8 cellular contexts compared by ENCODE assay signal in genomic region chr15:42495361-42496212, GRCh38. TPM values are rescaled to one million over a fixed set of nuclear protein-coding genes. Genes with fewer than 3 reads are reported as not detected.
A peak's percentile ranks its signal among the peaks of the same experiment; 100 is the strongest.
DNase-seq lines count a peak whose midpoint lies in the region; ATAC-seq and TF ChIP-seq lines count a peak whose summit lies in the region.

SNAP23 (plus strand) TSS chr15:42495634; CDS start chr15:42511847, 16,213 bp downstream.

- H3K36me3 ChIP-seq in rectal smooth muscle tissue (ENCODE audit: control insufficient read depth, insufficient read depth, low read length), result no peaks in the 10 kb centered on the region
- H3K36me3 ChIP-seq in vagina, result no peaks in the 10 kb centered on the region

- H3K27ac ChIP-seq in rectal smooth muscle tissue (ENCODE audit: low read depth, low read length) (peak within 1 kb of the TSS; percentile 89), vagina (peak within 1 kb of the TSS; percentile 90)

- in situ Hi-C loops in astrocyte of the cerebellum (cut with HindIII; ENCODE audit: low sequenced_read_pairs), result no loop called here

- peak; percentile 80 for ATAC-seq in GM18502 (IDR thresholded peaks at IDR 0.05; ENCODE audit: poor library complexity, unreplicated experiment)
- peak; percentile 71 for ATAC-seq in HG02973 (IDR thresholded peaks at IDR 0.05; ENCODE audit: unreplicated experiment)

- peak within 1 kb of the TSS; percentile 85 for H3K9ac ChIP-seq in rectal smooth muscle tissue (ENCODE audit: low read length)

- H3K27me3 ChIP-seq in rectal smooth muscle tissue (ENCODE audit: control insufficient read depth, insufficient read depth, low read length) (no peaks in the 10 kb centered on the region), vagina (no peaks in the 10 kb centered on the region)

- peak; percentile 75 to 86 for DNase-seq in NCI-H2081 (lab: John Stamatoyannopoulos, UW)
- DNase-seq in T-helper 9 cell, result peak; percentile 69
- DNase-seq in astrocyte of the cerebellum (ENCODE audit: low read depth), result peak; percentile 86
- DNase-seq in hepatic stellate cell (ENCODE audit: low spot score), result peak; percentile 98
- DNase-seq in vagina (ENCODE audit: extremely low spot score in 2 of 2), result peak; percentile 93 to 96

- TF ChIP-seq CTCF in astrocyte of the cerebellum (IDR thresholded peaks at IDR 0.05; ENCODE audit: low read depth, low read length, missing control alignments), result no peak
- no peak for TF ChIP-seq CTCF in vagina (IDR thresholded peaks at IDR 0.05)

- no peaks in the 10 kb centered on the region for H3K9me3 ChIP-seq in vagina

- H3K4me1 ChIP-seq in rectal smooth muscle tissue (ENCODE audit: control insufficient read depth, insufficient read depth, low read length) (peaks cover 9% of the 10 kb centered on the region), vagina (peaks cover 36% of the 10 kb centered on the region)

- H3K4me3 ChIP-seq in astrocyte of the cerebellum (ENCODE audit: low read depth, low read length), result peak within 1 kb of the TSS; percentile 58
- H3K4me3 ChIP-seq in rectal smooth muscle tissue (ENCODE audit: low read length), result peak within 1 kb of the TSS; percentile 91
- peak within 1 kb of the TSS; percentile 76 to 92 for H3K4me3 ChIP-seq in vagina

- TF ChIP-seq POLR2A in vagina (IDR thresholded peaks at IDR 0.05), result peak in 1 of 2 donors; percentile 88

- intact Hi-C loops in vagina (cut with DNase I), result no loop called here

RNA-seq across cellular contexts. Expression of gene SNAP23, which starts in this region (rescaled TPM):
- 60.9 TPM for total RNA-seq in vagina

Comparison
In these comparisons a context has a peak if more than half of its experiments do, and no peak if none do; other contexts are left out.
1. Peak in every context shown above with its lines: DNase-seq, ATAC-seq, H3K4me3 ChIP-seq and H3K27ac ChIP-seq.